10 cellular contexts compared by ENCODE assay signal in genomic region chr14:106491851-106492250, GRCh38.
DNase-seq lines count a peak whose midpoint lies in the region; ATAC-seq and TF ChIP-seq lines count a peak whose summit lies in the region.
"Had no signal": no experiment of that assay in that cellular context is flagged by ENCODE, and none has a peak within 500 bp of the region (broad histone marks: within the 10 kb centered on the region; RNA-seq: fewer than 3 reads in every experiment).

No MANE protein-coding gene starts in this region.

- H3K4me1 ChIP-seq in CD4-positive, alpha-beta memory T cell (ENCODE audit: insufficient read depth, low read length), result no peaks in the 10 kb centered on the region

- POLR2A ChIA-PET in CD4-positive, alpha-beta memory T cell (lab: Charles Lee; ENCODE audit: partially characterized antibody), result interaction anchor here (2.2 to 2.3 kb wide), 2 partner anchors 15 to 19 kb away, joined by 7 to 11 read pairs; no protein-coding TSS in a partner anchor

- H3K4me3 Mint-ChIP-seq in CD4-positive, alpha-beta memory T cell, result no peak overlapping the region

- H3K27me3 ChIP-seq in CD4-positive, alpha-beta memory T cell (ENCODE audit: insufficient read depth, low read length), result no peaks in the 10 kb centered on the region

- H3K36me3 Mint-ChIP-seq in CD4-positive, alpha-beta memory T cell, result peaks cover 0 to 3% of the 10 kb centered on the region in 2 donors

- peaks cover 0 to 2% (median 0%) of the 10 kb centered on the region in 8 donors for H3K9me3 Mint-ChIP-seq in CD4-positive, alpha-beta memory T cell

- peaks cover 7 to 11% (median 10%) of the 10 kb centered on the region in 4 donors for H3K4me1 Mint-ChIP-seq in CD4-positive, alpha-beta memory T cell

- ATAC-seq in activated CD4-positive, CD25-positive, alpha-beta regulatory T cell treated with anti-CD3 and anti-CD28 coated beads, Interleukin-2, amount 50 U/mL, for 24 hours, result no peak
- ATAC-seq in HG03439 (IDR thresholded peaks at IDR 0.05; ENCODE audit: unreplicated experiment), result no peak

- CTCF ChIA-PET in CD4-positive, alpha-beta memory T cell (lab: Charles Lee; ENCODE audit: partially characterized antibody), result interaction anchor here (0.8 to 8.1 kb wide), 4 partner anchors 16 to 39 kb away, joined by 3 to 52 read pairs (median 4); no protein-coding TSS in a partner anchor

- peak; percentile 40 for DNase-seq in activated CD4-positive, CD25-positive, alpha-beta regulatory T cell treated with anti-CD3 and anti-CD28 coated beads, Interleukin-2, amount 50 U/mL, for 72 hours
- DNase-seq in GM20000 (ENCODE audit: low spot score) (no peak), SHP77 (lab: John Stamatoyannopoulos, UW) (peak; percentile 48 to 49), kidney tubule cell (ENCODE audit: low spot score) (peak; percentile 8), glomerular visceral epithelial cell (ENCODE audit: extremely low spot score) (no peak)
- no peak for DNase-seq in CD4-positive, alpha-beta memory T cell
- DNase-seq: head of caudate nucleus, NCI-H1436 treated with DMSO at 0.1 percent for 48 hours had no signal

- intact Hi-C loops in CD4-positive, alpha-beta memory T cell (cut with micrococcal nuclease), result no loop called here

- peak; percentile 12 for TF ChIP-seq CTCF in GM20000 (IDR thresholded peaks at IDR 0.05; ENCODE audit: extremely low read depth, missing control alignments)

- H3K9me3 ChIP-seq in CD4-positive, alpha-beta memory T cell (ENCODE audit: control insufficient read depth in 1 of 2, low read length in 2 of 2), result no peaks in the 10 kb centered on the region

- H3K4me3 ChIP-seq in CD4-positive, alpha-beta memory T cell (ENCODE audit: low read length in 2 of 2), result no peak overlapping the region

- H3K27me3 Mint-ChIP-seq in CD4-positive, alpha-beta memory T cell, result no peaks in the 10 kb centered on the region

- H3K27ac Mint-ChIP-seq in CD4-positive, alpha-beta memory T cell, result no peak overlapping the region

- no peak overlapping the region for H3K27ac ChIP-seq in CD4-positive, alpha-beta memory T cell (ENCODE audit: low read depth, low read length)

- H3K36me3 ChIP-seq in CD4-positive, alpha-beta memory T cell (ENCODE audit: insufficient read depth, low read length), result no peaks in the 10 kb centered on the region

Comparison
In these comparisons a context has a peak if more than half of its experiments do, and no peak if none do; other contexts are left out.
1. DNase-seq: peak in activated CD4-positive, CD25-positive, alpha-beta regulatory T cell treated with anti-CD3 and anti-CD28 coated beads, Interleukin-2, amount 50 U/mL, for 72 hours (single experiment), SHP77 (2 of 2) and kidney tubule cell (single experiment); none in GM20000 (single experiment), glomerular visceral epithelial cell (single experiment) and CD4-positive, alpha-beta memory T cell (0 of 5).